In the genomic region with DNA sequence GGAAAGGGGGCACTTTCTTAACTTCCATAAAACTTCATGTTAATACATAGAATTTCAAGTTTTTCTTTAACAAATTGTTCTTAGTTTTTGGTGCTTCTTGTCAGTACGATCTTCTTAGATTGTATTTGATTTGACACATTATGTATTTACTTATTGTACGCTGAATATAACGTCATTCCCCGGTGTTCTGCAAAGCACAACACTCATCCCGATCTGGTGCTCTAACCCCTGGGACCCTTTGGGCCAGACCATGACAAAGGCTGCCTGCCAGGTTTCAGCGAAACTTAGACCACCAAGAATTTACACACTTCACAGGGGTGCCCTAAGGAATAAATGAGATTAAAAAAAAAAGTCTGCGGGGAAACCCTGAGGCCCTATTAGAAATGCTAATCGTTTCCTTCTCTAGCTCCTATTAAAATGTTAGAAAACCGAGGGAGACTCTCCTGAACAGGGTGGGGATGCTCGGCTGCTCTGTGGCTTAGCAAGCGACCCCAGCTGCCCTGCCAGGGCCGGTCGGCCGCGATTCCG, we compare ENCODE assay signal across 8 cellular contexts. TPM values are rescaled to one million over a fixed set of nuclear protein-coding genes. Genes with fewer than 3 reads are reported as not detected.
DNase-seq lines count a peak whose midpoint lies in the region; ATAC-seq, FAIRE-seq and TF ChIP-seq lines count a peak whose summit lies in the region.

No MANE protein-coding gene starts in this region.

- H2AFZ ChIP-seq in HepG2 (ENCODE audit: low read length): no peak overlapping the region

- CTCF ChIA-PET in HepG2 (lab: Yijun Ruan, JAX; ENCODE audit: low intra/inter-chr PET ratio, low total read pairs): no interaction called here

- peak overlapping the region; percentile 89 for H3K9ac ChIP-seq in HepG2 (ENCODE audit: insufficient read depth, low read depth, low read length)

- peaks cover 38% of the 10 kb centered on the region for H3K79me2 ChIP-seq in HepG2 (ENCODE audit: insufficient read depth, low read length)

- whole genome bisulfite sequencing in HepG2 (ENCODE audit: low lambda C conversion rate): 11% methylated on average over 11 of the region's 16 CpGs

- peaks cover 4% of the 10 kb centered on the region for H4K20me1 ChIP-seq in HepG2 (ENCODE audit: insufficient read depth, low read length)

- no peak for FAIRE-seq in HepG2 (lab: Jason Lieb, UNC)

- in situ Hi-C loops in HepG2 (cut with HindIII; ENCODE audit: extremely low pct_ligation_motif_present, low pct_unique_long_range_greater_than_20kb): loop anchor here (10.0 kb wide), 1 partner anchor 57 kb away; the partner anchor contains the start of gene TRMO

- H3K9me3 ChIP-seq in HepG2 (ENCODE audit: low read length) (no peaks in the 10 kb centered on the region), tibial artery (no peaks in the 10 kb centered on the region)

- H3K4me1 Mint-ChIP-seq in activated T-cell treated with anti-CD3 and anti-CD28 coated beads, Interleukin-2, amount 50 U/mL, for 24 hours (ENCODE audit: low read depth): peaks cover 42% of the 10 kb centered on the region
- peaks cover 41% of the 10 kb centered on the region for H3K4me1 Mint-ChIP-seq in activated naive CD8-positive, alpha-beta T cell treated with anti-CD3 and anti-CD28 coated beads, Interleukin-2, amount 50 U/mL, for 24 hours

- H3K9me3 Mint-ChIP-seq in activated T-cell treated with anti-CD3 and anti-CD28 coated beads, Interleukin-2, amount 50 U/mL, for 24 hours: no peaks in the 10 kb centered on the region
- no peaks in the 10 kb centered on the region for H3K9me3 Mint-ChIP-seq in activated naive CD8-positive, alpha-beta T cell treated with anti-CD3 and anti-CD28 coated beads, Interleukin-2, amount 50 U/mL, for 24 hours

- no peak for DNase-seq in activated T-cell treated with anti-CD3 and anti-CD28 coated beads, Interleukin-2, amount 50 U/mL, for 24 hours
- no peak for DNase-seq in activated T-cell treated with anti-CD3 and anti-CD28 coated beads, Interleukin-2, amount 50 U/mL, for 48 hours
- no peak for DNase-seq in activated naive CD8-positive, alpha-beta T cell treated with anti-CD3 and anti-CD28 coated beads, Interleukin-2, amount 50 U/mL, for 24 hours
- DNase-seq in HepG2 (ENCODE audit: low spot score) (no peak), tibial artery (no peak), NOMO-1 (lab: John Stamatoyannopoulos, UW; ENCODE audit: unreplicated experiment in 2 of 2) (no peak)
- no peak for DNase-seq in activated effector memory CD4-positive, alpha-beta T cell treated with anti-CD3 and anti-CD28 coated beads, Interleukin-2, amount 50 U/mL, for 16 hours

- POLR2A ChIA-PET in HepG2 (lab: Yijun Ruan, JAX): interaction anchor here (0.8 to 2.9 kb wide), 11 partner anchors 16 to 349 kb away, joined by 3 to 28 read pairs (median 6); partner anchors contain the start of genes CORO2A, NANS, NCBP1 and TRMO

- H3K4me2 ChIP-seq in HepG2 (ENCODE audit: low read depth, low read length): peak overlapping the region; percentile 94

- no peaks in the 10 kb centered on the region; a peak in 2 of 5 replicates for H3K27me3 ChIP-seq in HepG2 (ENCODE audit: control insufficient read depth in 1 of 2, insufficient read depth in 2 of 2, low read length in 2 of 2)
- no peaks in the 10 kb centered on the region for H3K27me3 ChIP-seq in tibial artery

- H3K4me3 ChIP-seq in HepG2 (replicated peaks in 1 of 3; ENCODE audit: insufficient read depth in 1 of 3, low read depth in 2 of 3, low read length in 3 of 3): peak overlapping the region; percentile 73 to 90 (median 84)
- peak overlapping the region; percentile 89 to 91 for H3K4me3 ChIP-seq in tibial artery

- peak overlapping the region; percentile 84 for H3K4me3 Mint-ChIP-seq in activated T-cell treated with anti-CD3 and anti-CD28 coated beads, Interleukin-2, amount 50 U/mL, for 24 hours
- H3K4me3 Mint-ChIP-seq in activated naive CD8-positive, alpha-beta T cell treated with anti-CD3 and anti-CD28 coated beads, Interleukin-2, amount 50 U/mL, for 24 hours: peak overlapping the region; percentile 82

- no peak; a peak in 1 of 4 replicates for TF ChIP-seq POLR2A in HepG2 (IDR thresholded peaks at IDR 0.05; ENCODE audit: insufficient read depth in 1 of 2, low read depth in 2 of 2, low read length in 2 of 2)

- no peaks in the 10 kb centered on the region for H3K36me3 ChIP-seq in HepG2 (replicated peaks in 1 of 2; ENCODE audit: control insufficient read depth in 1 of 2, insufficient read depth in 2 of 2, low read length in 2 of 2)
- no peaks in the 10 kb centered on the region for H3K36me3 ChIP-seq in tibial artery

- peaks cover 46% of the 10 kb centered on the region for H3K4me1 ChIP-seq in HepG2 (ENCODE audit: insufficient read depth, low read length)
- H3K4me1 ChIP-seq in tibial artery: peaks cover 0 to 30% (median 14%) of the 10 kb centered on the region in 4 donors

- no peaks in the 10 kb centered on the region for H3K27me3 Mint-ChIP-seq in activated T-cell treated with anti-CD3 and anti-CD28 coated beads, Interleukin-2, amount 50 U/mL, for 24 hours
- no peaks in the 10 kb centered on the region for H3K27me3 Mint-ChIP-seq in activated naive CD8-positive, alpha-beta T cell treated with anti-CD3 and anti-CD28 coated beads, Interleukin-2, amount 50 U/mL, for 24 hours

- ATAC-seq in activated naive CD8-positive, alpha-beta T cell treated with anti-CD3 and anti-CD28 coated beads, Interleukin-2, amount 50 U/mL, for 24 hours: no peak
- no peak for ATAC-seq in HepG2
- ATAC-seq in GM18873 (IDR thresholded peaks at IDR 0.05; ENCODE audit: low FRiP score, unreplicated experiment): no peak

- peak overlapping the region; percentile 93 for H3K27ac Mint-ChIP-seq in activated T-cell treated with anti-CD3 and anti-CD28 coated beads, Interleukin-2, amount 50 U/mL, for 24 hours
- H3K27ac Mint-ChIP-seq in activated naive CD8-positive, alpha-beta T cell treated with anti-CD3 and anti-CD28 coated beads, Interleukin-2, amount 50 U/mL, for 24 hours: peak overlapping the region; percentile 90

- H3K27ac ChIP-seq in HepG2 (ENCODE audit: extremely low read length, insufficient read depth, low read length) (peak overlapping the region; percentile 61), tibial artery (peak overlapping the region; percentile 98 to 99)

- BruUV-seq in HepG2 (replicated peaks; lab: Mats Ljungman, UMichigan): TSS peak; percentile 88

- no peak for TF ChIP-seq EP300 in HepG2 (IDR thresholded peaks at IDR 0.05; ENCODE audit: low read depth in 2 of 2, low read length in 2 of 2)
- TF ChIP-seq EP300 in HepG2 (CRISPR knock-in tag; IDR thresholded peaks at IDR 0.05; ENCODE audit: borderline replicate concordance): no peak

- peaks cover 26% of the 10 kb centered on the region for H3K36me3 Mint-ChIP-seq in activated T-cell treated with anti-CD3 and anti-CD28 coated beads, Interleukin-2, amount 50 U/mL, for 24 hours (ENCODE audit: low read depth)
- H3K36me3 Mint-ChIP-seq in activated naive CD8-positive, alpha-beta T cell treated with anti-CD3 and anti-CD28 coated beads, Interleukin-2, amount 50 U/mL, for 24 hours (ENCODE audit: low read depth): peaks cover 17% of the 10 kb centered on the region

- TF ChIP-seq CTCF in HepG2 (CRISPR knock-in tag; IDR thresholded peaks at IDR 0.05) (no peak), tibial artery (IDR thresholded peaks at IDR 0.05) (no peak)

- intact Hi-C loops in HepG2 (cut with micrococcal nuclease; ENCODE audit: unreplicated experiment) (loop anchor here (2.0 to 10.0 kb wide), 2 partner anchors 59 to 347 kb away; partner anchors contain the start of genes NCBP1, TRMO and TSTD2), tibial artery (cut with DNase I; ENCODE audit: low total_unique reads) (loop anchor here (10.0 kb wide), 1 partner anchor 277 kb away; no protein-coding TSS in a partner anchor)

- no peak for TF ChIP-seq RAD21 in HepG2 (CRISPR knock-in tag; IDR thresholded peaks at IDR 0.05)

RNA-seq across cellular contexts. Expression of gene ANP32B, which starts 0.9 kb away (rescaled TPM):
- total RNA-seq in HepG2 (2016; rRNA removed; fragmentation: Illumina TruSeq; extraction: Trizol): 22.1 and 67.0 TPM in 2 replicates
- total RNA-seq in HepG2 (2016; cell fraction: cytosol; rRNA removed; fragmentation: Illumina TruSeq; extraction: Trizol; ENCODE audit: low read depth): 19.9 and 21.3 TPM in 2 replicates
- total RNA-seq in HepG2 (2016; cell fraction: insoluble cytoplasmic fraction; rRNA removed; fragmentation: Illumina TruSeq; extraction: Trizol): 20.8 and 59.2 TPM in 2 replicates
- total RNA-seq in HepG2 (2016; cell fraction: membrane; rRNA removed; fragmentation: Illumina TruSeq; extraction: Trizol): 40.3 and 40.9 TPM in 2 replicates
- 43.6 and 45.8 TPM in 2 replicates for total RNA-seq in HepG2 (2016; cell fraction: nucleus; rRNA removed; fragmentation: Illumina TruSeq; extraction: Trizol)
- 30.3 and 37.5 TPM in 2 replicates for polyA plus RNA-seq in HepG2 (2011; rRNA removed)
- 14.5 and 21.7 TPM in 2 replicates for polyA plus RNA-seq in HepG2 (2011; cell fraction: cytosol; rRNA removed)
- 9.4 and 15.4 TPM in 2 replicates for polyA plus RNA-seq in HepG2 (2011; cell fraction: nucleus; rRNA removed)
- 239 and 295 TPM in 2 replicates for polyA plus RNA-seq in HepG2 (2012)
- polyA plus RNA-seq in HepG2 (2016; cell fraction: cytosol; fragmentation: Illumina TruSeq; extraction: Trizol; ENCODE audit: low read depth): 128 and 145 TPM in 2 replicates
- 375 and 395 TPM in 2 replicates for polyA plus RNA-seq in HepG2 (2016; cell fraction: insoluble cytoplasmic fraction; fragmentation: Illumina TruSeq; extraction: Trizol; ENCODE audit: low read depth)
- polyA plus RNA-seq in HepG2 (2016; cell fraction: membrane; fragmentation: Illumina TruSeq; extraction: Trizol; ENCODE audit: low read depth): 226 and 237 TPM in 2 replicates
- polyA plus RNA-seq in HepG2 (2016; cell fraction: nucleus; fragmentation: Illumina TruSeq; extraction: Trizol; ENCODE audit: insufficient read depth, low read depth): 223 and 239 TPM in 2 replicates
- 10.5 and 18.2 TPM in 2 replicates for polyA minus RNA-seq in HepG2 (2011; rRNA and poly(A)+ RNA removed; ENCODE audit: low replicate concordance)
- 36.3 and 51.7 TPM in 2 replicates for polyA minus RNA-seq in HepG2 (2011; cell fraction: cytosol; rRNA and poly(A)+ RNA removed)
- 39.5 and 51.6 TPM in 2 replicates for polyA minus RNA-seq in HepG2 (2011; cell fraction: nucleus; rRNA and poly(A)+ RNA removed)

RNA-seq across cellular contexts. Expression of gene HEMGN, which starts 44.3 kb away (rescaled TPM):
- total RNA-seq in HepG2 (2016; rRNA removed; fragmentation: Illumina TruSeq; extraction: Trizol): not detected in 2 replicates
- not detected in 2 replicates for total RNA-seq in HepG2 (2016; cell fraction: cytosol; rRNA removed; fragmentation: Illumina TruSeq; extraction: Trizol; ENCODE audit: low read depth)
- not detected in 2 replicates for total RNA-seq in HepG2 (2016; cell fraction: insoluble cytoplasmic fraction; rRNA removed; fragmentation: Illumina TruSeq; extraction: Trizol)
- not detected in 2 replicates for total RNA-seq in HepG2 (2016; cell fraction: membrane; rRNA removed; fragmentation: Illumina TruSeq; extraction: Trizol)
- total RNA-seq in HepG2 (2016; cell fraction: nucleus; rRNA removed; fragmentation: Illumina TruSeq; extraction: Trizol): not detected in 2 replicates
- polyA plus RNA-seq in HepG2 (2011; rRNA removed): not detected in 2 replicates
- polyA plus RNA-seq in HepG2 (2011; cell fraction: cytosol; rRNA removed): not detected in 2 replicates
- polyA plus RNA-seq in HepG2 (2011; cell fraction: nucleus; rRNA removed): not detected in 2 replicates
- polyA plus RNA-seq in HepG2 (2012): not detected in 2 replicates
- not detected in 2 replicates for polyA plus RNA-seq in HepG2 (2016; cell fraction: cytosol; fragmentation: Illumina TruSeq; extraction: Trizol; ENCODE audit: low read depth)
- polyA plus RNA-seq in HepG2 (2016; cell fraction: insoluble cytoplasmic fraction; fragmentation: Illumina TruSeq; extraction: Trizol; ENCODE audit: low read depth): not detected in 2 replicates
- not detected in 2 replicates for polyA plus RNA-seq in HepG2 (2016; cell fraction: membrane; fragmentation: Illumina TruSeq; extraction: Trizol; ENCODE audit: low read depth)
- not detected in 2 replicates for polyA plus RNA-seq in HepG2 (2016; cell fraction: nucleus; fragmentation: Illumina TruSeq; extraction: Trizol; ENCODE audit: insufficient read depth, low read depth)
- polyA minus RNA-seq in HepG2 (2011; rRNA and poly(A)+ RNA removed; ENCODE audit: low replicate concordance): 0.10 TPM in 1 of 2 replicates, not detected in the other
- polyA minus RNA-seq in HepG2 (2011; cell fraction: cytosol; rRNA and poly(A)+ RNA removed): not detected in 2 replicates
- not detected in 2 replicates for polyA minus RNA-seq in HepG2 (2011; cell fraction: nucleus; rRNA and poly(A)+ RNA removed)

RNA-seq across cellular contexts. Expression of gene TRMO, which starts 60.0 kb away (rescaled TPM):
- 18.6 and 21.5 TPM in 2 replicates for total RNA-seq in HepG2 (2016; rRNA removed; fragmentation: Illumina TruSeq; extraction: Trizol)
- total RNA-seq in HepG2 (2016; cell fraction: cytosol; rRNA removed; fragmentation: Illumina TruSeq; extraction: Trizol; ENCODE audit: low read depth): 5.1 and 6.9 TPM in 2 replicates
- 17.8 and 21.7 TPM in 2 replicates for total RNA-seq in HepG2 (2016; cell fraction: insoluble cytoplasmic fraction; rRNA removed; fragmentation: Illumina TruSeq; extraction: Trizol)
- 13.1 and 14.0 TPM in 2 replicates for total RNA-seq in HepG2 (2016; cell fraction: membrane; rRNA removed; fragmentation: Illumina TruSeq; extraction: Trizol)
- 19.3 and 21.1 TPM in 2 replicates for total RNA-seq in HepG2 (2016; cell fraction: nucleus; rRNA removed; fragmentation: Illumina TruSeq; extraction: Trizol)
- 8.7 and 10.5 TPM in 2 replicates for polyA plus RNA-seq in HepG2 (2011; rRNA removed)
- 5.8 and 10.2 TPM in 2 replicates for polyA plus RNA-seq in HepG2 (2011; cell fraction: cytosol; rRNA removed)
- 8.7 and 9.0 TPM in 2 replicates for polyA plus RNA-seq in HepG2 (2011; cell fraction: nucleus; rRNA removed)
- polyA plus RNA-seq in HepG2 (2012): 7.6 and 8.2 TPM in 2 replicates
- 5.2 and 5.5 TPM in 2 replicates for polyA plus RNA-seq in HepG2 (2016; cell fraction: cytosol; fragmentation: Illumina TruSeq; extraction: Trizol; ENCODE audit: low read depth)
- polyA plus RNA-seq in HepG2 (2016; cell fraction: insoluble cytoplasmic fraction; fragmentation: Illumina TruSeq; extraction: Trizol; ENCODE audit: low read depth): 16.8 and 17.3 TPM in 2 replicates
- polyA plus RNA-seq in HepG2 (2016; cell fraction: membrane; fragmentation: Illumina TruSeq; extraction: Trizol; ENCODE audit: low read depth): 8.8 and 10.8 TPM in 2 replicates
- 13.7 and 21.3 TPM in 2 replicates for polyA plus RNA-seq in HepG2 (2016; cell fraction: nucleus; fragmentation: Illumina TruSeq; extraction: Trizol; ENCODE audit: insufficient read depth, low read depth)
- 7.5 and 16.1 TPM in 2 replicates for polyA minus RNA-seq in HepG2 (2011; rRNA and poly(A)+ RNA removed; ENCODE audit: low replicate concordance)
- polyA minus RNA-seq in HepG2 (2011; cell fraction: cytosol; rRNA and poly(A)+ RNA removed): 3.9 and 6.8 TPM in 2 replicates
- polyA minus RNA-seq in HepG2 (2011; cell fraction: nucleus; rRNA and poly(A)+ RNA removed): 28.2 and 32.2 TPM in 2 replicates
